ENCODE assay signal across 29 cellular contexts in the genomic region with DNA sequence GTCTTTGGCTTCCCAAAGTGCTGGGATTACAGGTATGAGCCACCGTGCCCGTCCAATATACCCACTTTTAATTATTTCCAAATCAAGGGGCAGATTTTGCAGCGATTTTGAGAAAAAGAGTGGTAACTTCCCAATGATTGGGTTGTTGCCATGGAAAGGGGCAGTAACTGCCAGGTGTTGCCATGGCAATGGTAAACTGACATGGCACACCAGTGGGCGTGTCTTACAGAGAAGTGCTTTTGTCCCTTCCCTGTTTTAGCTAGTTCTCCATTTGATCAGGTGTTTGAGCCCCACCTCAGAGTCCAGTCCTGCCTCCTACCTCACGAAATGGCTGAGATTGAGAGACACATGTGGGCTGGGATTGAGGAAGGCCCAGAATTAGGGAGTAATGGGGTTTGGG.
"Had no signal": no experiment of that assay in that cellular context is flagged by ENCODE, and none has a peak within 500 bp of the region (broad histone marks: within the 10 kb centered on the region; RNA-seq: fewer than 3 reads in every experiment).

No MANE protein-coding gene starts in this region.

- H3K4me2 ChIP-seq: KMS-11, PC-9 had no signal

- ATAC-seq: activated CD8-positive, alpha-beta T cell treated with anti-CD3 and anti-CD28 coated beads, Interleukin-2, amount 10 ng/mL, durations not matched to agents 7 days and 5 days; activated naive CD4-positive, alpha-beta T cell treated with anti-CD3 and anti-CD28 coated beads, Interleukin-2, amount 50 U/mL, for 72 hours; WTC11 had no signal

- H3K27me3 ChIP-seq: MG63 had no signal

- H3K36me3 Mint-ChIP-seq: activated naive CD4-positive, alpha-beta T cell treated with anti-CD3 and anti-CD28 coated beads, Interleukin-2, amount 50 U/mL, for 72 hours; brain; WTC11 had no signal

- H3K9me3 Mint-ChIP-seq: activated naive CD4-positive, alpha-beta T cell treated with anti-CD3 and anti-CD28 coated beads, Interleukin-2, amount 50 U/mL, for 72 hours; activated T-helper 1 cell treated with anti-CD3 and anti-CD28 coated beads, Interleukin-12 subunit alpha, Interleukin-12 subunit beta, Interleukin-2, Interleukin-4 antibody, amounts not matched to agents 30 ng/mL and 10 ng/mL and 1 ng/mL, durations not matched to agents 14 hours and 24 hours and 36 hours; central memory CD8-positive, alpha-beta T cell; T-helper 1 cell treated with Interleukin-12 subunit alpha and Interleukin-12 subunit beta and Interleukin-4 antibody, amounts not matched to agents 30 μg/mL and 1 μg/mL, for 36 hours had no signal

- DNase-seq: activated CD4-positive, alpha-beta T cell treated with anti-CD3 and anti-CD28 coated beads for 48 hours; activated CD4-positive, alpha-beta T cell treated with anti-CD3 and anti-CD28 coated beads, Interleukin-2, amount 50 U/mL, for 4 hours; activated CD4-positive, CD25-positive, alpha-beta regulatory T cell treated with anti-CD3 and anti-CD28 coated beads, Interleukin-2, amount 50 U/mL, for 72 hours; activated CD8-positive, alpha-beta memory T cell treated with anti-CD3 and anti-CD28 coated beads, Interleukin-2, amount 50 U/mL, for 48 hours; activated CD8-positive, alpha-beta T cell treated with anti-CD3 and anti-CD28 coated beads, Interleukin-2, amount 10 ng/mL, durations not matched to agents 7 days and 5 days; activated effector memory CD4-positive, alpha-beta T cell treated with Interleukin-2 at 50 U/mL for 16 hours; activated naive CD4-positive, alpha-beta T cell; activated T-cell treated with anti-CD3 and anti-CD28 coated beads, Interleukin-2, amount 50 U/mL, for 1 hour; amygdala; MG63; NCI-H1048; NCI-H146; NCI-H187 treated with DMSO at 0.1 percent for 48 hours; NCI-H2081 treated with DMSO at 0.1 percent for 48 hours; NCI-H2171 treated with DMSO at 0.1 percent for 48 hours; NCI-H226; NCI-H526; PC-9; SIG-M5; SW 1271 had no signal

- H3K27ac ChIP-seq: KMS-11, PC-9, SK-N-MC had no signal

- H3K36me3 ChIP-seq: MG63 had no signal

- H3K4me3 Mint-ChIP-seq: activated CD8-positive, alpha-beta T cell treated with anti-CD3 and anti-CD28 coated beads, Interleukin-2, amount 10 ng/mL, durations not matched to agents 7 days and 5 days; activated T-helper 1 cell treated with anti-CD3 and anti-CD28 coated beads, Interleukin-12 subunit alpha, Interleukin-12 subunit beta, Interleukin-2, Interleukin-4 antibody, amounts not matched to agents 30 ng/mL and 10 ng/mL and 1 ng/mL, durations not matched to agents 14 hours and 24 hours and 36 hours; brain; central memory CD8-positive, alpha-beta T cell; T-helper 1 cell treated with Interleukin-12 subunit alpha and Interleukin-12 subunit beta and Interleukin-4 antibody, amounts not matched to agents 30 μg/mL and 1 μg/mL, for 36 hours; WTC11 had no signal

- H3K27me3 Mint-ChIP-seq: brain had no signal

- H3K9ac ChIP-seq: KMS-11 had no signal

- H3K27ac Mint-ChIP-seq: activated CD8-positive, alpha-beta T cell treated with anti-CD3 and anti-CD28 coated beads, Interleukin-2, amount 10 ng/mL, durations not matched to agents 7 days and 5 days; activated naive CD4-positive, alpha-beta T cell treated with anti-CD3 and anti-CD28 coated beads, Interleukin-2, amount 50 U/mL, for 72 hours; activated T-helper 1 cell treated with anti-CD3 and anti-CD28 coated beads, Interleukin-12 subunit alpha, Interleukin-12 subunit beta, Interleukin-2, Interleukin-4 antibody, amounts not matched to agents 30 ng/mL and 10 ng/mL and 1 ng/mL, durations not matched to agents 14 hours and 24 hours and 36 hours; brain; T-helper 1 cell treated with Interleukin-12 subunit alpha and Interleukin-12 subunit beta and Interleukin-4 antibody, amounts not matched to agents 30 μg/mL and 1 μg/mL, for 36 hours; WTC11 had no signal

- H2AFZ ChIP-seq: PC-9 had no signal

- H3K4me3 ChIP-seq: MG63, PC-9, SK-N-MC had no signal

- FAIRE-seq: astrocyte had no signal

- H3K9me3 ChIP-seq: MG63 had no signal
